ENCODE assay signal across 2 cellular contexts in genomic region chr2:192123847-192124246, GRCh38.
A peak's percentile ranks its signal among the peaks of the same experiment; 100 is the strongest.
TF ChIP-seq lines count a peak whose summit lies in the region.

No MANE protein-coding gene starts in this region.

TF ChIP-seq in liver, 16 proteins besides CTCF, POLR2A, EP300 and RAD21 (continued from another document):
- TF ChIP-seq ZBTB33 (IDR thresholded peaks at IDR 0.05) (peak; percentile 75), NR2F2 (IDR thresholded peaks at IDR 0.05) (no peak), FOXA2 (IDR thresholded peaks at IDR 0.05) (peak; percentile 27), GABPA (IDR thresholded peaks at IDR 0.05 in 1 of 2, conservative IDR thresholded peaks at IDR 0.05 in 1 of 2) (no peak), YY1 (IDR thresholded peaks at IDR 0.05) (peak; percentile 84), REST (IDR thresholded peaks at IDR 0.05) (no peak)

TF ChIP-seq in HepG2, 621 proteins besides CTCF, POLR2A, EP300 and RAD21 (continued from another document):
- TF ChIP-seq AGO2 (optimal IDR thresholded peaks at IDR 0.05; ENCODE audit: low read depth, low read length): no peak
- no peak for TF ChIP-seq ELK4 (CRISPR knock-in tag; IDR thresholded peaks at IDR 0.05; ENCODE audit: borderline replicate concordance)
- TF ChIP-seq KDM3A (CRISPR knock-in tag; IDR thresholded peaks at IDR 0.05; ENCODE audit: low read depth): no peak
- TF ChIP-seq KLF6 (CRISPR knock-in tag; IDR thresholded peaks at IDR 0.05): no peak
- no peak for TF ChIP-seq REPIN1 (CRISPR knock-in tag; IDR thresholded peaks at IDR 0.05; ENCODE audit: borderline replicate concordance, low read depth)
- no peak for TF ChIP-seq PCBP1 (IDR thresholded peaks at IDR 0.05; ENCODE audit: borderline replicate concordance, low read depth, low read length)
- no peak for TF ChIP-seq AHR (CRISPR knock-in tag; IDR thresholded peaks at IDR 0.05)
- TF ChIP-seq SMAD9 (CRISPR knock-in tag; IDR thresholded peaks at IDR 0.05): no peak
- no peak for TF ChIP-seq ZBTB7B (CRISPR knock-in tag; IDR thresholded peaks at IDR 0.05)
